15 cellular contexts compared by ENCODE assay signal in the genomic region with DNA sequence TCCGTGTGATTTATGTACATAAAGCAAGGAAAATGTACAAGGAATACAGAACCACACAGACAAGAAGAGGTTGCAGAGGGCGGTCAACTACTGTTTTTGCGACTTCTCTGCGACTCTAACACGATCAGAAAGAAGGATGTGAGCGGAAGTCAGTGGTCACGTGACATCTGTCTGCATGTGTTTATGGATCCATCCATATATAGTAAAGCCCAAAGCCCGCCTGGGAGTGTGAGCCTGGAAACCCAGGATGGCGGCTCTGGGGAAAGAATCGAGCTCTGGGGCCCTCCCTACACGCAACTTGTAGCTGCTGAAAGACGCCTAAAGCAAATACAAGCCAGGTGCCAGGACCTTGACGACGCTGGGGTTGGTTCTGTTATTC. TPM values are rescaled to one million over a fixed set of nuclear protein-coding genes. Genes with fewer than 3 reads are reported as not detected.
DNase-seq lines count a peak whose midpoint lies in the region; ATAC-seq and TF ChIP-seq lines count a peak whose summit lies in the region.
"Had no signal": no experiment of that assay in that cellular context is flagged by ENCODE, and none has a peak within 500 bp of the region (broad histone marks: within the 10 kb centered on the region; RNA-seq: fewer than 3 reads in every experiment).

No MANE protein-coding gene starts in this region.

- in situ Hi-C loops in transverse colon (cut with MboI; ENCODE audit: low pct_ligation_motif_present in 1 of 4, low pct_unique_long_range_greater_than_20kb in 1 of 4, low sequenced_read_pairs in 3 of 4), result no loop called here

- H3K4me1 Mint-ChIP-seq in naive thymus-derived CD4-positive, alpha-beta T cell, result peaks cover 0 to 44% (median 20%) of the 10 kb centered on the region in 7 donors
- H3K4me1 Mint-ChIP-seq in CD4-positive, alpha-beta memory T cell, result peaks cover 0 to 10% (median 7%) of the 10 kb centered on the region in 4 donors

- H3K36me3 ChIP-seq in esophagus squamous epithelium (peaks cover 0 to 15% (median 0%) of the 10 kb centered on the region in 3 donors), transverse colon (no peaks in the 10 kb centered on the region)
- H3K36me3 ChIP-seq in naive thymus-derived CD4-positive, alpha-beta T cell (ENCODE audit: control insufficient read depth in 2 of 3, insufficient read depth in 3 of 3, low read length in 3 of 3), result no peaks in the 10 kb centered on the region
- no peaks in the 10 kb centered on the region for H3K36me3 ChIP-seq in CD4-positive, alpha-beta memory T cell (ENCODE audit: insufficient read depth, low read length)

- H3K27me3 Mint-ChIP-seq in naive thymus-derived CD4-positive, alpha-beta T cell, result peaks cover 0 to 19% (median 4%) of the 10 kb centered on the region in 5 donors
- peaks cover 3 to 6% of the 10 kb centered on the region in 2 donors for H3K27me3 Mint-ChIP-seq in CD4-positive, alpha-beta memory T cell

- no peak overlapping the region for H3K4me3 Mint-ChIP-seq in naive thymus-derived CD4-positive, alpha-beta T cell
- peak overlapping the region in 1 of 8 donors; percentile 20 for H3K4me3 Mint-ChIP-seq in CD4-positive, alpha-beta memory T cell
- H3K4me3 Mint-ChIP-seq: activated T-cell treated with anti-CD3 and anti-CD28 coated beads, Interleukin-2, amount 50 U/mL, for 72 hours; stimulated activated naive CD8-positive, alpha-beta T cell treated with anti-CD3 and anti-CD28 coated beads, Interleukin-15, Interleukin-2, amounts not matched to agents 100 ng/mL and 50 ng/mL, for 24 hours had no signal

- H3K27ac Mint-ChIP-seq in naive thymus-derived CD4-positive, alpha-beta T cell, result no peak overlapping the region
- no peak overlapping the region for H3K27ac Mint-ChIP-seq in CD4-positive, alpha-beta memory T cell
- H3K27ac Mint-ChIP-seq: activated T-cell treated with anti-CD3 and anti-CD28 coated beads, Interleukin-2, amount 50 U/mL, for 72 hours; stimulated activated naive CD8-positive, alpha-beta T cell treated with anti-CD3 and anti-CD28 coated beads, Interleukin-15, Interleukin-2, amounts not matched to agents 100 ng/mL and 50 ng/mL, for 24 hours had no signal

- TF ChIP-seq EP300 in transverse colon (IDR thresholded peaks at IDR 0.05; ENCODE audit: low read depth), result no peak

- peak; percentile 28 for ATAC-seq in naive thymus-derived CD4-positive, alpha-beta T cell
- no peak for ATAC-seq in HG02973 (IDR thresholded peaks at IDR 0.05; ENCODE audit: unreplicated experiment)
- ATAC-seq: activated T-cell treated with anti-CD3 and anti-CD28 coated beads, Interleukin-2, amount 50 U/mL, for 72 hours; Panc1 had no signal

- H3K4me3 ChIP-seq in esophagus squamous epithelium (peak overlapping the region in 2 of 4 donors; percentile 21 to 44), transverse colon (peak overlapping the region in 1 of 4 donors; percentile 33)
- no peak overlapping the region for H3K4me3 ChIP-seq in naive thymus-derived CD4-positive, alpha-beta T cell (ENCODE audit: low read length)
- H3K4me3 ChIP-seq in CD4-positive, alpha-beta memory T cell (ENCODE audit: low read length in 2 of 2), result no peak overlapping the region

- TF ChIP-seq POLR2A in esophagus squamous epithelium (IDR thresholded peaks at IDR 0.05) (no peak), transverse colon (IDR thresholded peaks at IDR 0.05) (no peak)

- H3K9me3 Mint-ChIP-seq in naive thymus-derived CD4-positive, alpha-beta T cell, result no peaks in the 10 kb centered on the region
- H3K9me3 Mint-ChIP-seq in CD4-positive, alpha-beta memory T cell, result no peaks in the 10 kb centered on the region
- H3K9me3 Mint-ChIP-seq: activated T-cell treated with anti-CD3 and anti-CD28 coated beads, Interleukin-2, amount 50 U/mL, for 72 hours; stimulated activated naive CD8-positive, alpha-beta T cell treated with anti-CD3 and anti-CD28 coated beads, Interleukin-15, Interleukin-2, amounts not matched to agents 100 ng/mL and 50 ng/mL, for 24 hours had no signal

- H3K36me3 Mint-ChIP-seq in naive thymus-derived CD4-positive, alpha-beta T cell, result no peaks in the 10 kb centered on the region
- H3K36me3 Mint-ChIP-seq in CD4-positive, alpha-beta memory T cell, result peaks cover 0 to 2% of the 10 kb centered on the region in 2 donors

- POLR2A ChIA-PET in naive thymus-derived CD4-positive, alpha-beta T cell (lab: Charles Lee), result no interaction called here
- POLR2A ChIA-PET in CD4-positive, alpha-beta memory T cell (lab: Charles Lee; ENCODE audit: partially characterized antibody), result no interaction called here

- CTCF ChIA-PET in naive thymus-derived CD4-positive, alpha-beta T cell (lab: Charles Lee), result no interaction called here
- CTCF ChIA-PET in CD4-positive, alpha-beta memory T cell (lab: Charles Lee; ENCODE audit: partially characterized antibody), result no interaction called here

- H3K9me3 ChIP-seq in esophagus squamous epithelium (no peaks in the 10 kb centered on the region), transverse colon (no peaks in the 10 kb centered on the region)
- no peaks in the 10 kb centered on the region for H3K9me3 ChIP-seq in naive thymus-derived CD4-positive, alpha-beta T cell (ENCODE audit: control insufficient read depth in 2 of 3, low read length in 3 of 3)
- no peaks in the 10 kb centered on the region for H3K9me3 ChIP-seq in CD4-positive, alpha-beta memory T cell (ENCODE audit: control insufficient read depth in 1 of 2, low read length in 2 of 2)

- H3K4me1 ChIP-seq in esophagus squamous epithelium, result peaks cover 56 to 99% (median 60%) of the 10 kb centered on the region in 3 donors
- no peaks in the 10 kb centered on the region for H3K4me1 ChIP-seq in naive thymus-derived CD4-positive, alpha-beta T cell (ENCODE audit: control insufficient read depth in 2 of 2, insufficient read depth in 2 of 2, low read length in 2 of 2)
- peaks cover 39 to 78% (median 57%) of the 10 kb centered on the region in 4 donors for H3K4me1 ChIP-seq in transverse colon
- no peaks in the 10 kb centered on the region for H3K4me1 ChIP-seq in CD4-positive, alpha-beta memory T cell (ENCODE audit: insufficient read depth, low read length)

- WGBS in esophagus squamous epithelium, 2 donors, result 53 to 57% methylated on average over 11 to 12 of the region's 14 CpGs
- WGBS in transverse colon (ENCODE audit: low coverage in 1 of 2), 2 donors, result 55 to 71% methylated on average over 2 to 14 of the region's 14 CpGs

- H3K27me3 ChIP-seq in esophagus squamous epithelium (no peaks in the 10 kb centered on the region), transverse colon (no peaks in the 10 kb centered on the region)
- no peaks in the 10 kb centered on the region for H3K27me3 ChIP-seq in naive thymus-derived CD4-positive, alpha-beta T cell (ENCODE audit: control insufficient read depth in 2 of 2, insufficient read depth in 2 of 2, low read length in 2 of 2)
- no peaks in the 10 kb centered on the region for H3K27me3 ChIP-seq in CD4-positive, alpha-beta memory T cell (ENCODE audit: insufficient read depth, low read length)

- DNase-seq in NOMO-1 (lab: John Stamatoyannopoulos, UW; ENCODE audit: unreplicated experiment in 2 of 2) (peak; percentile 66 to 85), esophagus squamous epithelium (lab: John Stamatoyannopoulos, UW) (no peak), transverse colon (no peak), cortex of kidney (lab: John Stamatoyannopoulos, UW) (no peak)
- DNase-seq in naive thymus-derived CD4-positive, alpha-beta T cell, result no peak
- DNase-seq in CD4-positive, alpha-beta memory T cell, result no peak
- no peak for DNase-seq in NK-92 treated with Interleukin-12 subunit alpha and Interleukin-12 subunit beta, amount 100 ng/mL, for 24 hours (lab: John Stamatoyannopoulos, UW)
- DNase-seq: activated T-cell treated with anti-CD3 and anti-CD28 coated beads, Interleukin-2, amount 50 U/mL, for 72 hours; dermis blood vessel endothelial cell; DMS79 treated with DMSO at 0.1 percent for 48 hours; head of caudate nucleus; NCI-H2107 had no signal

- H3K27ac ChIP-seq in esophagus squamous epithelium (peak overlapping the region; percentile 55 to 86 (median 83)), transverse colon (peak overlapping the region; percentile 71 to 85 (median 82))
- H3K27ac ChIP-seq in naive thymus-derived CD4-positive, alpha-beta T cell (ENCODE audit: low read depth, low read length), result no peak overlapping the region
- no peak overlapping the region for H3K27ac ChIP-seq in CD4-positive, alpha-beta memory T cell (ENCODE audit: low read depth, low read length)

- intact Hi-C loops in esophagus squamous epithelium (cut with DNase I) (no loop called here), transverse colon (cut with DNase I; ENCODE audit: low total_unique reads) (no loop called here)
- intact Hi-C loops in naive thymus-derived CD4-positive, alpha-beta T cell (cut with micrococcal nuclease), result no loop called here
- intact Hi-C loops in CD4-positive, alpha-beta memory T cell (cut with micrococcal nuclease), result no loop called here

- no peak for TF ChIP-seq CTCF in esophagus squamous epithelium (IDR thresholded peaks at IDR 0.05)
- TF ChIP-seq CTCF in transverse colon (IDR thresholded peaks at IDR 0.05), result no peak

RNA-seq across cellular contexts. Expression of gene OSBPL5, which starts 8.8 kb away (rescaled TPM):
- total RNA-seq in esophagus squamous epithelium (10 to 100 TPM; 11.9 to 30.9 (median 17.9) TPM), transverse colon (100 to 1,000 TPM in 2 of 4 donors, 10 to 100 TPM in 2; 37.3 to 211 (median 105) TPM)
- 10 to 100 TPM in 2 of 5 experiments, 1 to 10 TPM in 3; 3.7 to 76.7 (median 6.5) TPM for total RNA-seq in naive thymus-derived CD4-positive, alpha-beta T cell
- polyA plus RNA-seq in naive thymus-derived CD4-positive, alpha-beta T cell, result 1 to 10 TPM in 1 of 2 donors, under 1 TPM in 1; 0.51 to 2.7 TPM
- 1 to 10 TPM; 4.5 to 5.2 TPM for total RNA-seq in CD4-positive, alpha-beta memory T cell
- polyA plus RNA-seq in CD4-positive, alpha-beta memory T cell, result 1 to 10 TPM in 1 of 2 donors, under 1 TPM in 1; 0.75 to 1.2 TPM

Comparison
In these comparisons a context has a peak if more than half of its experiments do, and no peak if none do; other contexts are left out.
1. DNase-seq: peak in NOMO-1 (2 of 2); none in esophagus squamous epithelium (single experiment), naive thymus-derived CD4-positive, alpha-beta T cell (0 of 9), transverse colon (single experiment), CD4-positive, alpha-beta memory T cell (0 of 5), cortex of kidney (single experiment) and NK-92 treated with Interleukin-12 subunit alpha and Interleukin-12 subunit beta, amount 100 ng/mL, for 24 hours (single experiment).
2. H3K27ac ChIP-seq: peak in esophagus squamous epithelium (4 of 4) and transverse colon (4 of 4); none in naive thymus-derived CD4-positive, alpha-beta T cell (single experiment) and CD4-positive, alpha-beta memory T cell (single experiment).